ENCODE assay signal across 1 cellular context in the genomic region with DNA sequence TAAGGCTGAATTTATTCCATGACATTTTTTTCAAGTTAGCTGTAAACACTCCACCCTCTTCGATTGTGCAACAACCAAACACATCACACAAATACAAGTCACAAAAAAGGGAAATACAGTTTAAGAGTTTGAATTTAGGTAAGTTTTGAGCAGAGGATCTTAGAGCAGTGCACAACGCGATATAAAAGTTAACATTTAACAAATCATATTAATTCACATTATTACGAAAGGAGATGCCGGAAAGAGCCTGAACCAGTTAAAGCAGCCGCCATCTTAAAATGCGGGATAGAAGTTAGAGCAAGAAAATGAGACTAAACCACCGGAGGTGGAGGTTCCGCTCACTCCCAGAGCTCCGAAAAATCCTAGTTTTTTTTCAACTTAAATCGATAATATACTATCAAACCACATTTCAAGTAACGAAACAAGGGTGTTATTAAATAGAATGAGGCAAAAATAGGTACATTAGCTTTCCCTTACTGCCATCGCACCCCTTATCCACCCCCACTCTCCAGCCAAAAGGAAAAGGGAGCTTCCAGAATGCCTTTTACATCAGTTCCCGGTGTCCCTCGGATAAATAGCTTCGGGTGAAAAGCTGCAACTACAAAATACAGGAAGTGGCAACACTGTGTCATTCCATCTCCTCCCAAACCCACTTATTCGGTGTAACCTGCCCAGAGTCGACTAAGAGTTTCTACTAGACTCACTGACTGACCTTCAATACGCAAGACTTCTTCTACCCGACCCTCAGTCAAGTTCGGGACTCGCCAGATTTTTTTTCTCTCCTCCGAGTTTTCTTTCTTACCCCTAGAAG.
TF ChIP-seq lines count a peak whose summit lies in the region.

No MANE protein-coding gene starts in this region.

TF ChIP-seq in SK-N-SH, 30 proteins besides CTCF, POLR2A, EP300 and RAD21 (continued from another document):
- TF ChIP-seq, protein P1, sequence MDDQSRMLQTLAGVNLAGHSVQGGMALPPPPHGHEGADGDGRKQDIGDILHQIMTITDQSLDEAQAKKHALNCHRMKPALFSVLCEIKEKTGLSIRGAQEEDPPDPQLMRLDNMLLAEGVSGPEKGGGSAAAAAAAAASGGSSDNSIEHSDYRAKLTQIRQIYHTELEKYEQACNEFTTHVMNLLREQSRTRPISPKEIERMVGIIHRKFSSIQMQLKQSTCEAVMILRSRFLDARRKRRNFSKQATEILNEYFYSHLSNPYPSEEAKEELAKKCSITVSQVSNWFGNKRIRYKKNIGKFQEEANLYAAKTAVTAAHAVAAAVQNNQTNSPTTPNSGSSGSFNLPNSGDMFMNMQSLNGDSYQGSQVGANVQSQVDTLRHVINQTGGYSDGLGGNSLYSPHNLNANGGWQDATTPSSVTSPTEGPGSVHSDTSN (IDR thresholded peaks at IDR 0.05): no peak
- TF ChIP-seq NFIC (IDR thresholded peaks at IDR 0.05; ENCODE audit: borderline replicate concordance): no peak
- TF ChIP-seq, protein P2, sequence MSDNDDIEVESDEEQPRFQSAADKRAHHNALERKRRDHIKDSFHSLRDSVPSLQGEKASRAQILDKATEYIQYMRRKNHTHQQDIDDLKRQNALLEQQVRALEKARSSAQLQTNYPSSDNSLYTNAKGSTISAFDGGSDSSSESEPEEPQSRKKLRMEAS (IDR thresholded peaks at IDR 0.05; ENCODE audit: low read depth): peak; percentile 18; the same call in 1 of the 2 replicates
